ENCODE assay signal across 16 cellular contexts in the genomic region with DNA sequence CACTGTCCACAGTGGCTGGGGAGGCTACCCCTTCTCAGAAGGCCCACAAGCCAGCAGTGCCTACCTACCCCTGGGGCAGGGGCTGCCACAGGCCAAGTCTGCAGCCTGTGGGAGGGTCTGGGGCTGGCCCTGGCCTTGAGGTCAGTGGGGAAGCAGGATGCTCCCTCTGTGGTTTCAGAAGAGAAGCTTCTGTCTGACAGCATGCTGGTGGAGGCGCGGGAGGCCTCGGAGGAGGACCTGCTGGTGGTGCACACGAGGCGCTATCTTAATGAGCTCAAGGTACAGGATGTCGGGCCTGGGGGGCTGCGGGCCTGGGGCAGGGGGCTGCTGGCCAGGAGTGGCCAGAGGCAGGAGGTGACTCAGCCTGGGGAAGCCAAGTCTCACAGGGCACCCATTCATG. TPM values are rescaled to one million over a fixed set of nuclear protein-coding genes. Genes with fewer than 3 reads are reported as not detected.
A peak's percentile ranks its signal among the peaks of the same experiment; 100 is the strongest.
DNase-seq lines count a peak whose midpoint lies in the region; ATAC-seq, FAIRE-seq and TF ChIP-seq lines count a peak whose summit lies in the region.
"Had no signal": no experiment of that assay in that cellular context is flagged by ENCODE, and none has a peak within 500 bp of the region (broad histone marks: within the 10 kb centered on the region; RNA-seq: fewer than 3 reads in every experiment).

No MANE protein-coding gene starts in this region.

- BruUV-seq in K562 (replicated peaks; lab: Mats Ljungman, UMichigan): no TSS peak
- no TSS peak for BruUV-seq in MCF 10A (replicated peaks; lab: Mats Ljungman, UMichigan)

- H3K9me1 ChIP-seq in K562 (ENCODE audit: control insufficient read depth, insufficient read depth, low read length): no peaks in the 10 kb centered on the region

- H3K4me1 Mint-ChIP-seq in MCF 10A (ENCODE audit: insufficient read depth, unreplicated experiment): peaks cover 18% of the 10 kb centered on the region
- H3K4me1 Mint-ChIP-seq in activated T-cell treated with anti-CD3 and anti-CD28 coated beads, Interleukin-2, amount 50 U/mL, for 24 hours (ENCODE audit: low read depth): peaks cover 33% of the 10 kb centered on the region

- POLR2A ChIA-PET in RWPE1 (lab: Yijun Ruan, JAX; ENCODE audit: low non-redundant PET): no interaction called here
- POLR2A ChIA-PET in K562 (lab: Yijun Ruan, JAX): interaction anchor here (1.2 to 1.4 kb wide), 2 partner anchors 28 to 31 kb away, joined by 6 to 10 read pairs; no protein-coding TSS in a partner anchor
- POLR2A ChIA-PET in MCF 10A (lab: Yijun Ruan, JAX): no interaction called here

- in situ Hi-C loops in K562 (cut with MboI): no loop called here

- TF ChIP-seq CTCF in RWPE1 (conservative IDR thresholded peaks at IDR 0.05; ENCODE audit: low read depth) (no peak), K562 (IDR thresholded peaks at IDR 0.05 in 2 of 3, conservative IDR thresholded peaks at IDR 0.05 in 1 of 3; ENCODE audit: insufficient read depth in 2 of 3, low read depth in 1 of 3, low read length in 3 of 3) (no peak), lower lobe of right lung (IDR thresholded peaks at IDR 0.05) (no peak), MCF 10A (IDR thresholded peaks at IDR 0.05; ENCODE audit: unreplicated experiment) (no peak)

- H3K9me3 Mint-ChIP-seq in MCF 10A (ENCODE audit: unreplicated experiment): no peaks in the 10 kb centered on the region
- no peaks in the 10 kb centered on the region for H3K9me3 Mint-ChIP-seq in activated T-cell treated with anti-CD3 and anti-CD28 coated beads, Interleukin-2, amount 50 U/mL, for 24 hours
- H3K9me3 Mint-ChIP-seq: H9 had no signal

- H3K4me2 ChIP-seq in K562 (ENCODE audit: insufficient read depth, low read length): no peak overlapping the region

- ATAC-seq in K562 (no peak), lower lobe of right lung (no peak)

- H4K20me1 ChIP-seq in K562 (replicated peaks; ENCODE audit: control insufficient read depth, insufficient read depth, low read length): 0 out of 2 replicates have a peak, but pooled peaks cover 3% of the 10 kb centered on the region

- H3K4me3 ChIP-seq in K562 (no peak overlapping the region), lower lobe of right lung (no peak overlapping the region)
- H3K4me3 ChIP-seq: Peyer's patch, SJCRH30 had no signal

- no peaks in the 10 kb centered on the region for H3K9me3 ChIP-seq in K562 (replicated peaks; ENCODE audit: control insufficient read depth, insufficient read depth, low read depth, low read length)
- no peaks in the 10 kb centered on the region for H3K9me3 ChIP-seq in lower lobe of right lung
- H3K9me3 ChIP-seq: Peyer's patch, SJCRH30 had no signal

- TF ChIP-seq POLR2A in K562 (conservative IDR thresholded peaks at IDR 0.05): no peak

- no peak overlapping the region for H3K27ac Mint-ChIP-seq in MCF 10A (ENCODE audit: low read depth, unreplicated experiment)
- no peak overlapping the region for H3K27ac Mint-ChIP-seq in activated T-cell treated with anti-CD3 and anti-CD28 coated beads, Interleukin-2, amount 50 U/mL, for 24 hours
- H3K27ac Mint-ChIP-seq: H9 had no signal

- H3K27me3 ChIP-seq in K562 (ENCODE audit: control insufficient read depth in 2 of 2, insufficient read depth in 2 of 2, low read length in 2 of 2) (no peaks in the 10 kb centered on the region), lower lobe of right lung (ENCODE audit: low read depth) (no peaks in the 10 kb centered on the region)
- H3K27me3 ChIP-seq: Peyer's patch, SJCRH30 had no signal

- no peak overlapping the region for H3K4me3 Mint-ChIP-seq in MCF 10A (ENCODE audit: unreplicated experiment)
- no peak overlapping the region for H3K4me3 Mint-ChIP-seq in activated T-cell treated with anti-CD3 and anti-CD28 coated beads, Interleukin-2, amount 50 U/mL, for 24 hours
- H3K4me3 Mint-ChIP-seq: H9 had no signal

- peak overlapping the region; percentile 94 for H3K27ac ChIP-seq in RWPE1
- no peak overlapping the region for H3K27ac ChIP-seq in K562 (ENCODE audit: extremely low read depth, low read depth, low read length)
- H3K27ac ChIP-seq in lower lobe of right lung: no peak overlapping the region
- H3K27ac ChIP-seq in substantia nigra (ENCODE audit: low read depth, low read length, poor library complexity, severe bottlenecking): peak overlapping the region; percentile 57
- H3K27ac ChIP-seq: SJCRH30 had no signal

- no peak for DNase-seq in RWPE1 (ENCODE audit: low spot score)
- peak in 1 of 4 experiments; percentile 23 for DNase-seq in K562 (ENCODE audit: extremely low read depth in 1 of 4, low spot score in 3 of 4)
- peak; percentile 37 for DNase-seq in lower lobe of right lung
- no peak for DNase-seq in substantia nigra (lab: John Stamatoyannopoulos, UW)
- DNase-seq in MCF 10A (ENCODE audit: unreplicated experiment): no peak
- no peak for DNase-seq in UCSD-AML1 (lab: John Stamatoyannopoulos, UW; ENCODE audit: unreplicated experiment)
- no peak for DNase-seq in activated T-cell treated with anti-CD3 and anti-CD28 coated beads, Interleukin-2, amount 50 U/mL, for 24 hours
- DNase-seq: C1 segment of cervical spinal cord, COR-L47, H9, IMR-90, NCI-H1436 treated with DMSO at 0.1 percent for 48 hours, NCI-H2081, NCI-H524, Peyer's patch, SJCRH30 had no signal

- FAIRE-seq in K562 (lab: Jason Lieb, UNC): no peak

- H3K36me3 Mint-ChIP-seq in MCF 10A (ENCODE audit: insufficient read depth, unreplicated experiment): peaks cover 5% of the 10 kb centered on the region
- H3K36me3 Mint-ChIP-seq in activated T-cell treated with anti-CD3 and anti-CD28 coated beads, Interleukin-2, amount 50 U/mL, for 24 hours (ENCODE audit: low read depth): peaks cover 4% of the 10 kb centered on the region

- no peaks in the 10 kb centered on the region for H3K27me3 Mint-ChIP-seq in MCF 10A (ENCODE audit: insufficient read depth, unreplicated experiment)
- no peaks in the 10 kb centered on the region for H3K27me3 Mint-ChIP-seq in activated T-cell treated with anti-CD3 and anti-CD28 coated beads, Interleukin-2, amount 50 U/mL, for 24 hours

- no peak overlapping the region for H2AFZ ChIP-seq in K562 (ENCODE audit: low read depth, low read length)

- no peaks in the 10 kb centered on the region; the same call in 2 of the 3 replicates for H3K79me2 ChIP-seq in K562 (ENCODE audit: control insufficient read depth, insufficient read depth, low read length)

- H3K36me3 ChIP-seq in K562 (ENCODE audit: control insufficient read depth, insufficient read depth, low read length): no peaks in the 10 kb centered on the region; the same call in 2 of the 3 replicates
- peaks cover 4% of the 10 kb centered on the region for H3K36me3 ChIP-seq in lower lobe of right lung

- intact Hi-C loops in K562 (cut with micrococcal nuclease) (no loop called here), lower lobe of right lung (cut with DNase I) (no loop called here), MCF 10A (cut with micrococcal nuclease) (no loop called here)

- TF ChIP-seq RAD21 in K562 (CRISPR knock-in tag; conservative IDR thresholded peaks at IDR 0.05 in 1 of 2, IDR thresholded peaks at IDR 0.05 in 1 of 2): no peak

- CTCF ChIA-PET in RWPE1 (lab: Yijun Ruan, JAX) (no interaction called here), K562 (lab: Yijun Ruan, JAX; ENCODE audit: low intra/inter-chr PET ratio) (interaction anchor here (0.7 kb wide), 1 partner anchor 167 kb away, joined by 3 read pairs; no protein-coding TSS in a partner anchor), MCF 10A (lab: Yijun Ruan, JAX) (interaction anchor here (0.6 to 1.2 kb wide), 5 partner anchors 166 to 402 kb away, joined by 3 to 5 read pairs (median 3); no protein-coding TSS in a partner anchor)

- 50% methylated on average over 6 of the region's 7 CpGs for WGBS in K562 (ENCODE audit: insufficient coverage, low coverage, missing lambda C conversion rate)

- peak overlapping the region in 1 of 2 experiments; percentile 18; a peak in 2 of 4 replicates for H3K9ac ChIP-seq in K562 (ENCODE audit: insufficient read depth in 1 of 2, low read depth in 2 of 2, low read length in 2 of 2)

- H3K4me1 ChIP-seq in K562 (replicated peaks in 1 of 2; ENCODE audit: control insufficient read depth in 2 of 2, insufficient read depth in 2 of 2, low read length in 2 of 2): peaks cover 26 to 64% of the 10 kb centered on the region in 2 experiments
- H3K4me1 ChIP-seq in lower lobe of right lung: peaks cover 31% of the 10 kb centered on the region

- no peak for TF ChIP-seq EP300 in K562 (IDR thresholded peaks at IDR 0.05; ENCODE audit: low read length)

TF ChIP-seq in K562, 482 proteins besides CTCF, POLR2A, EP300 and RAD21 (continues in another document):
- no peak for TF ChIP-seq MYBL2 (IDR thresholded peaks at IDR 0.05; ENCODE audit: low read depth)
- no peak for TF ChIP-seq MYBL2 (CRISPR knock-in tag; IDR thresholded peaks at IDR 0.05; ENCODE audit: borderline replicate concordance)

RNA-seq across cellular contexts. Expression of a gene that starts 3.2 kb away (rescaled TPM):
- total RNA-seq in K562 (2011; cell fraction: chromatin; rRNA removed; ENCODE audit: low replicate concordance): 2.7 and 8.1 TPM in 2 replicates
- 7.7 and 8.8 TPM in 2 replicates for total RNA-seq in K562 (2011; cell fraction: nucleolus; rRNA removed)
- 5.1 and 6.9 TPM in 2 replicates for total RNA-seq in K562 (2011; cell fraction: nucleoplasm; rRNA removed)
- total RNA-seq in K562 (2014; rRNA removed) (4.1 and 8.2 TPM in 2 replicates), K562 (2014; rRNA removed; fragmentation: Illumina TruSeq; extraction: Trizol) (2.5 and 3.1 TPM in 2 replicates), K562 (2015; rRNA removed; fragmentation: Illumina TruSeq; extraction: Trizol) (4.6 TPM in 2 replicates), K562 (2021) (4.6 and 6.0 TPM in 2 replicates), lower lobe of right lung (18.2 TPM), MCF 10A (2022) (8.7 and 9.3 TPM in 2 replicates)
- polyA plus RNA-seq in K562 (2011; rRNA removed) (4.6 and 6.4 TPM in 2 replicates), K562 (2014; fragmentation: Illumina TruSeq; extraction: Trizol) (4.5 and 4.9 TPM in 2 replicates), K562 (2014; fragmentation: Nextera tagmentation; extraction: Ambion mirVana) (1 to 10 TPM in 1 of 2 experiments, under 1 TPM in 1; 0.60 to 1.2 TPM), K562 (2014; rRNA removed) (5.0 and 7.9 TPM in 2 replicates)
- 6.6 and 7.2 TPM in 2 replicates for polyA plus RNA-seq in K562 (2011; cell fraction: cytosol; rRNA removed)
- 4.0 and 4.1 TPM in 2 replicates for polyA plus RNA-seq in K562 (2011; cell fraction: nucleus; rRNA removed)
- 6.2 and 9.2 TPM in 2 replicates for polyA plus RNA-seq in K562 (2012)
- polyA minus RNA-seq in K562 (2011; rRNA and poly(A)+ RNA removed): 3.7 and 4.3 TPM in 2 replicates
- polyA minus RNA-seq in K562 (2011; cell fraction: cytosol; rRNA and poly(A)+ RNA removed): 2.7 and 3.1 TPM in 2 replicates
- polyA minus RNA-seq in K562 (2011; cell fraction: nucleus; rRNA and poly(A)+ RNA removed): 2.4 and 4.4 TPM in 2 replicates

Comparison
In these comparisons a context has a peak if more than half of its experiments do, and no peak if none do; other contexts are left out.
1. H3K27ac ChIP-seq: peak in RWPE1 (single experiment) and substantia nigra (single experiment); none in K562 (single experiment) and lower lobe of right lung (single experiment).